Comparison of ENCODE assay signal across 20 cellular contexts in the genomic region with DNA sequence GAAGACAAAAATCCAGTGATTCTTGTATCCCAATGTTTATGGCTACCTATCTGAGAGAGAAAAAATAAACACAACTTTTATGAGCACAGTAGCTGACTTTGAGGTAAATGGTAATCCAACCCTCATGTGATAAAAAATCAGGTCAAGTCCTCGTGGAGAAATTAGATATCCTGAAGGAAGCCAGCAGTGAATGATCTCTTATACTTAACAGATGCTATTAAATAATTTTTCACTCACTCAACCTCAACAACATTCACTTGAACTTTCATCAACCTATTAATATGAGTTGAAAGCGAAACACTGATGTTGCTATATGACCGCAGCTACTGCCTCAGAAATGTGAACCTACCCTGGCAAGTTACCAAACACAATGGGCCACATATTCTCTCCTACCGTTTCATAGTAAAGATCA.
DNase-seq lines count a peak whose midpoint lies in the region; ATAC-seq and TF ChIP-seq lines count a peak whose summit lies in the region.
"Had no signal": no experiment of that assay in that cellular context is flagged by ENCODE, and none has a peak within 500 bp of the region (broad histone marks: within the 10 kb centered on the region; RNA-seq: fewer than 3 reads in every experiment).

No MANE protein-coding gene starts in this region.

- H2AFZ ChIP-seq in OCI-LY3 (ENCODE audit: low read depth, low read length) = no peak overlapping the region
- H2AFZ ChIP-seq: PC-9 had no signal

- no peaks in the 10 kb centered on the region for H3K79me2 ChIP-seq in OCI-LY3 (ENCODE audit: low read length)

- ATAC-seq in GM18498 (IDR thresholded peaks at IDR 0.05; ENCODE audit: unreplicated experiment) = peak; percentile 75
- peak; percentile 87 for ATAC-seq in GM21360 (IDR thresholded peaks at IDR 0.05; ENCODE audit: unreplicated experiment)
- ATAC-seq in HG03175 (IDR thresholded peaks at IDR 0.05; ENCODE audit: unreplicated experiment) = peak; percentile 67
- ATAC-seq: left lobe of liver had no signal

- H3K36me3 ChIP-seq in OCI-LY3 (replicated peaks; ENCODE audit: low read depth, low read length) (no peaks in the 10 kb centered on the region), WERI-Rb-1 (no peaks in the 10 kb centered on the region)

- H4K20me1 ChIP-seq in OCI-LY3 (ENCODE audit: insufficient read depth, low read length) = no peaks in the 10 kb centered on the region

- no peak overlapping the region for H3K9ac ChIP-seq in OCI-LY3 (ENCODE audit: low read length)

- H3K4me3 ChIP-seq in OCI-LY3 (ENCODE audit: low read length) (no peak overlapping the region), WERI-Rb-1 (ENCODE audit: low read depth, low read length) (no peak overlapping the region)
- H3K4me3 ChIP-seq: PC-9, smooth muscle cell had no signal

- H3K27ac ChIP-seq in OCI-LY3 (ENCODE audit: low read length) = no peak overlapping the region
- H3K27ac ChIP-seq in WERI-Rb-1 = no peak overlapping the region
- H3K27ac ChIP-seq: PC-9 had no signal

- no peak for DNase-seq in WERI-Rb-1
- DNase-seq in HUDEP-2 (lab: John Stamatoyannopoulos, UW; ENCODE audit: unreplicated experiment in 76 of 76) = no peak
- no peak for DNase-seq in mesenteric fat pad (ENCODE audit: low spot score)
- no peak for DNase-seq in GM20000 (ENCODE audit: low spot score)
- DNase-seq: activated CD4-positive, alpha-beta T cell treated with anti-CD3 and anti-CD28 coated beads for 4 hours; activated CD8-positive, alpha-beta memory T cell treated with anti-CD3 and anti-CD28 coated beads, Interleukin-2, amount 50 U/mL, for 4 hours; aorta; GDM1; H9; hypothalamus; KBM-7; PC-9; posterior cingulate gyrus; T1000 had no signal

- H3K27me3 ChIP-seq in OCI-LY3 (ENCODE audit: low read depth, low read length) (no peaks in the 10 kb centered on the region), WERI-Rb-1 (ENCODE audit: insufficient read depth, low read depth, severe bottlenecking) (peaks cover 23% of the 10 kb centered on the region)

- peaks cover 7% of the 10 kb centered on the region for H3K4me1 ChIP-seq in OCI-LY3 (ENCODE audit: low read length)

- H3K9me3 ChIP-seq in OCI-LY3 (ENCODE audit: insufficient read depth, low read length) (no peaks in the 10 kb centered on the region), WERI-Rb-1 (ENCODE audit: severe bottlenecking) (no peaks in the 10 kb centered on the region)

- TF ChIP-seq CTCF in OCI-LY3 (IDR thresholded peaks at IDR 0.05; ENCODE audit: low read depth, low read length) (no peak), WERI-Rb-1 (IDR thresholded peaks at IDR 0.05; ENCODE audit: low read depth, low read length) (no peak), GM20000 (IDR thresholded peaks at IDR 0.05; ENCODE audit: extremely low read depth, missing control alignments) (no peak)

- peak overlapping the region; percentile 36 for H3K4me2 ChIP-seq in OCI-LY3 (ENCODE audit: low read length)
- H3K4me2 ChIP-seq: PC-9, smooth muscle cell had no signal
